9 cellular contexts compared by ENCODE assay signal in the genomic region with DNA sequence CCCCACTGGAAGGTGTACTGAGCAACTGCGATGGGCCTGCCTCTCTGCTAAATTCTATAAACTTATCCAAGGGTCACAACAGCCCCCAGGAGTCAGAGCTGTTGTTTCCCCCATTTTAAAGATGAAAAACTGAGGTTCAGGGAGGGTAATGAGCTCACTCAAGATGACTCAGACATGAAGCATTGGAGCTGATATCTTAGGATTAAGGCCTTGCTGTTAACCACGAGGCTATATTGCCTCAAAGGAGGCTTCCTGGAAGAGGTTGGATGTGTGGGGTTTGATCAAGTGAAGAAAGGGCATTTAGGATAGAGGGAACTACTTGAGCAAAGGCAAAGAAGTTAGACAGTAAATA. TPM values are rescaled to one million over a fixed set of nuclear protein-coding genes. Genes with fewer than 3 reads are reported as not detected.
DNase-seq lines count a peak whose midpoint lies in the region; ATAC-seq lines count a peak whose summit lies in the region.
"Had no signal": no experiment of that assay in that cellular context is flagged by ENCODE, and none has a peak within 500 bp of the region (broad histone marks: within the 10 kb centered on the region; RNA-seq: fewer than 3 reads in every experiment).

No MANE protein-coding gene starts in this region.

- H3K14ac ChIP-seq in mesenchymal stem cell (ENCODE audit: low read length in 2 of 2), result peak overlapping the region in 1 of 2 experiments; percentile 61

- peak overlapping the region; percentile 10 to 82 (median 63) for H3K4me3 Mint-ChIP-seq in IgD-negative memory B cell

- H3K79me1 ChIP-seq in mesenchymal stem cell (replicated peaks; ENCODE audit: low read length, poor library complexity, severe bottlenecking), result peaks cover 47% of the 10 kb centered on the region

- no peak overlapping the region for H2BK5ac ChIP-seq in mesenchymal stem cell (ENCODE audit: low read depth, low read length, poor library complexity, severe bottlenecking)

- peaks cover 2% of the 10 kb centered on the region for H3K36me3 Mint-ChIP-seq in IgD-negative memory B cell

- no peak overlapping the region for H3K18ac ChIP-seq in mesenchymal stem cell (ENCODE audit: low read depth in 1 of 2, low read length in 2 of 2)

- H3K4me1 Mint-ChIP-seq in IgD-negative memory B cell, result peaks cover 23 to 66% (median 39%) of the 10 kb centered on the region in 3 donors

- peaks cover 2 to 11% of the 10 kb centered on the region in 2 experiments for H3K36me3 ChIP-seq in mesenchymal stem cell (ENCODE audit: control insufficient read depth in 1 of 2, insufficient read depth in 2 of 2, low read depth in 1 of 2, low read length in 2 of 2)

- peak overlapping the region; percentile 90 for H4K91ac ChIP-seq in mesenchymal stem cell (ENCODE audit: low read length)

- no peak overlapping the region for H3K23ac ChIP-seq in mesenchymal stem cell (ENCODE audit: low read length in 2 of 2)

- ATAC-seq in GM19455 (IDR thresholded peaks at IDR 0.05; ENCODE audit: unreplicated experiment), result no peak

- DNase-seq in CD1c-positive myeloid dendritic cell (ENCODE audit: extremely low spot score) (peak; percentile 26), amniotic epithelial cell (ENCODE audit: low read depth) (peak; percentile 89), mesenchymal stem cell (peak; percentile 63), ureter (ENCODE audit: low spot score) (no peak), GM19238 (ENCODE audit: insufficient read length, low spot score) (no peak)
- no peak for DNase-seq in stimulated activated CD4-positive, alpha-beta T cell treated with anti-CD3 and anti-CD28 coated beads, Interleukin-1b, Interleukin-23, amount 100 ng/mL, for 48 hours
- DNase-seq: testis had no signal

- no peak overlapping the region for H3K4me3 ChIP-seq in mesenchymal stem cell (ENCODE audit: insufficient read depth in 1 of 2, low read depth in 1 of 2, low read length in 2 of 2)
- H3K4me3 ChIP-seq: testis had no signal

- peaks cover 28% of the 10 kb centered on the region for H3K4me1 ChIP-seq in mesenchymal stem cell (ENCODE audit: control insufficient read depth, insufficient read depth, low read depth, low read length)

- no peaks in the 10 kb centered on the region for H3K9me3 Mint-ChIP-seq in IgD-negative memory B cell

- H3K27me3 ChIP-seq in mesenchymal stem cell (ENCODE audit: control insufficient read depth in 1 of 2, insufficient read depth in 1 of 2, low read length in 2 of 2), result no peaks in the 10 kb centered on the region
- H3K27me3 ChIP-seq: testis had no signal

- 50% methylated on average over 2 of the region's 2 CpGs for WGBS in mesenchymal stem cell

- H2BK12ac ChIP-seq in mesenchymal stem cell (ENCODE audit: low read length in 2 of 2), result peak overlapping the region in 1 of 2 experiments; percentile 92

- peaks cover 1% of the 10 kb centered on the region for H3K27me3 Mint-ChIP-seq in IgD-negative memory B cell

- no peak overlapping the region for H3K4me2 ChIP-seq in mesenchymal stem cell (ENCODE audit: low read length, poor library complexity, severe bottlenecking)

- peak overlapping the region; percentile 55 for H2AK5ac ChIP-seq in mesenchymal stem cell (ENCODE audit: low read length, severe bottlenecking)

- H2BK15ac ChIP-seq in mesenchymal stem cell (ENCODE audit: low read depth, poor library complexity, severe bottlenecking), result peak overlapping the region; percentile 88

- no peak overlapping the region for H3K9ac ChIP-seq in mesenchymal stem cell (ENCODE audit: low read length)

- H3K4ac ChIP-seq in mesenchymal stem cell (ENCODE audit: low read depth in 1 of 2, low read length in 2 of 2), result peak overlapping the region; percentile 32 to 64

- no peaks in the 10 kb centered on the region for H3K9me3 ChIP-seq in mesenchymal stem cell (ENCODE audit: control insufficient read depth, low read length)
- H3K9me3 ChIP-seq: testis had no signal

- peak overlapping the region; percentile 8 to 95 (median 30) for H3K27ac Mint-ChIP-seq in IgD-negative memory B cell

- no peak overlapping the region for H2AFZ ChIP-seq in mesenchymal stem cell (ENCODE audit: low read depth, low read length)

- peak overlapping the region; percentile 55 for H4K8ac ChIP-seq in mesenchymal stem cell (ENCODE audit: low read length)

- H3K27ac ChIP-seq in mesenchymal stem cell (ENCODE audit: low read length, poor library complexity, severe bottlenecking), result peak overlapping the region; percentile 42
- H3K27ac ChIP-seq: testis had no signal

- H2BK120ac ChIP-seq in mesenchymal stem cell (ENCODE audit: low read depth, low read length), result peak overlapping the region; percentile 11

RNA-seq across cellular contexts. Expression of gene LDLRAP1, which starts 6.7 kb away (rescaled TPM):
- 60.5 TPM for polyA plus RNA-seq in IgD-negative memory B cell
- polyA plus RNA-seq in mesenchymal stem cell (2013, experiment 1 of 2), result 11.6 TPM
- 12.2 TPM for polyA plus RNA-seq in mesenchymal stem cell (2013, experiment 2 of 2)
- total RNA-seq in ureter, result 14.4 TPM

Comparison
In these comparisons a context has a peak if more than half of its experiments do, and no peak if none do; other contexts are left out.
1. DNase-seq: peak in CD1c-positive myeloid dendritic cell (single experiment), amniotic epithelial cell (single experiment) and mesenchymal stem cell (single experiment); none in ureter (single experiment), stimulated activated CD4-positive, alpha-beta T cell treated with anti-CD3 and anti-CD28 coated beads, Interleukin-1b, Interleukin-23, amount 100 ng/mL, for 48 hours (single experiment) and GM19238 (single experiment).